ENCODE assay signal across 13 cellular contexts in genomic region chr6:149929422-149929821, GRCh38. TPM values are rescaled to one million over a fixed set of nuclear protein-coding genes. Genes with fewer than 3 reads are reported as not detected.
DNase-seq lines count a peak whose midpoint lies in the region; ATAC-seq and TF ChIP-seq lines count a peak whose summit lies in the region.
"Had no signal": no experiment of that assay in that cellular context is flagged by ENCODE, and none has a peak within 500 bp of the region (broad histone marks: within the 10 kb centered on the region; RNA-seq: fewer than 3 reads in every experiment).

No MANE protein-coding gene starts in this region.

- in situ Hi-C loops in KBM-7 (cut with MboI; ENCODE audit: low pct_unique_long_range_greater_than_20kb, low sequenced_read_pairs), result no loop called here

- no peak overlapping the region for H3K27ac Mint-ChIP-seq in chondrocyte (ENCODE audit: unreplicated experiment)
- H3K27ac Mint-ChIP-seq in progenitor cell of endocrine pancreas, result no peak overlapping the region
- H3K27ac Mint-ChIP-seq: activated naive CD8-positive, alpha-beta T cell treated with anti-CD3 and anti-CD28 coated beads, Interleukin-2, amount 10 ng/mL, durations not matched to agents 7 days and 5 days had no signal

- H3K4me1 Mint-ChIP-seq in chondrocyte (ENCODE audit: low read depth) (peaks cover 12% of the 10 kb centered on the region), progenitor cell of endocrine pancreas (ENCODE audit: low read depth) (peaks cover 1% of the 10 kb centered on the region)

- H3K27me3 Mint-ChIP-seq in chondrocyte (ENCODE audit: low read depth) (peaks cover 62% of the 10 kb centered on the region), progenitor cell of endocrine pancreas (peaks cover 86% of the 10 kb centered on the region)

- ATAC-seq in GM18502 (IDR thresholded peaks at IDR 0.05; ENCODE audit: poor library complexity, unreplicated experiment) (no peak), mucosa of descending colon (no peak)

- peak; percentile 71 for TF ChIP-seq CTCF in chondrocyte (IDR thresholded peaks at IDR 0.05)
- peak; percentile 62 for TF ChIP-seq CTCF in progenitor cell of endocrine pancreas (IDR thresholded peaks at IDR 0.05; ENCODE audit: unreplicated experiment)
- no peak for TF ChIP-seq CTCF in mucosa of descending colon (IDR thresholded peaks at IDR 0.05)

- H3K4me3 Mint-ChIP-seq in chondrocyte (ENCODE audit: unreplicated experiment) (no peak overlapping the region), progenitor cell of endocrine pancreas (ENCODE audit: low read depth) (no peak overlapping the region)
- H3K4me3 Mint-ChIP-seq: activated naive CD8-positive, alpha-beta T cell treated with anti-CD3 and anti-CD28 coated beads, Interleukin-2, amount 10 ng/mL, durations not matched to agents 7 days and 5 days had no signal

- peaks cover 8% of the 10 kb centered on the region for H3K4me1 ChIP-seq in mucosa of descending colon (ENCODE audit: low read depth)

- intact Hi-C loops in mucosa of descending colon (cut with DNase I, micrococcal nuclease), result loop anchor here (5.0 kb wide), 2 partner anchors 87 to 92 kb away; no protein-coding TSS in a partner anchor

- no peaks in the 10 kb centered on the region for H3K36me3 ChIP-seq in mucosa of descending colon (ENCODE audit: low read depth)

- H3K36me3 Mint-ChIP-seq in chondrocyte (ENCODE audit: low read depth) (peaks cover 2% of the 10 kb centered on the region), progenitor cell of endocrine pancreas (ENCODE audit: insufficient read depth) (no peaks in the 10 kb centered on the region)
- H3K36me3 Mint-ChIP-seq: activated naive CD8-positive, alpha-beta T cell treated with anti-CD3 and anti-CD28 coated beads, Interleukin-2, amount 10 ng/mL, durations not matched to agents 7 days and 5 days had no signal

- H3K9me3 ChIP-seq in mucosa of descending colon, result no peaks in the 10 kb centered on the region

- H3K4me3 ChIP-seq in mucosa of descending colon, result no peak overlapping the region

- peak; percentile 64 for DNase-seq in activated effector memory CD4-positive, alpha-beta T cell treated with anti-CD3 and anti-CD28 coated beads, Interleukin-2, amount 50 U/mL, for 16 hours
- no peak for DNase-seq in activated effector memory CD4-positive, alpha-beta T cell treated with Interleukin-2 at 50 U/mL for 16 hours
- DNase-seq in KBM-7 (peak; percentile 33), chondrocyte (ENCODE audit: low spot score) (no peak), progenitor cell of endocrine pancreas (ENCODE audit: low spot score, unreplicated experiment) (no peak), mucosa of descending colon (no peak)
- DNase-seq in activated CD4-positive, alpha-beta T cell treated with anti-CD3 and anti-CD28 coated beads, Interleukin-2, amount 50 U/mL, for 1 hour, result no peak
- DNase-seq: activated naive CD8-positive, alpha-beta T cell treated with anti-CD3 and anti-CD28 coated beads, Interleukin-2, amount 10 ng/mL, durations not matched to agents 7 days and 5 days; DMS79; NCI-H2081 treated with DMSO at 0.1 percent for 48 hours; stimulated activated CD4-positive, alpha-beta T cell treated with anti-CD3 and anti-CD28 coated beads, Interleukin-2, amount 100 ng/mL, for 48 hours had no signal

- H3K9me3 Mint-ChIP-seq in chondrocyte (ENCODE audit: low read depth), result no peaks in the 10 kb centered on the region
- H3K9me3 Mint-ChIP-seq in progenitor cell of endocrine pancreas (ENCODE audit: low read depth), result no peaks in the 10 kb centered on the region
- H3K9me3 Mint-ChIP-seq: activated naive CD8-positive, alpha-beta T cell treated with anti-CD3 and anti-CD28 coated beads, Interleukin-2, amount 10 ng/mL, durations not matched to agents 7 days and 5 days had no signal

RNA-seq across cellular contexts. Expression of gene RAET1G, which starts 6.5 kb away (rescaled TPM):
- total RNA-seq in chondrocyte (0.51 to 0.60 TPM (median 0.54 TPM) in 3 replicates), progenitor cell of endocrine pancreas (not detected in 2 replicates), mucosa of descending colon (under 1 TPM in 1 of 3 donors, not detected in 2; 0.41 TPM)
- total RNA-seq: activated naive CD8-positive, alpha-beta T cell treated with anti-CD3 and anti-CD28 coated beads, Interleukin-2, amount 10 ng/mL, durations not matched to agents 7 days and 5 days; T-helper 1 cell treated with Interleukin-12 subunit alpha and Interleukin-12 subunit beta and Interleukin-4 antibody, amounts not matched to agents 30 ng/mL and 1 ng/mL, for 36 hours had no signal

RNA-seq across cellular contexts. Expression of gene ULBP2, which starts 12.4 kb away (rescaled TPM):
- total RNA-seq in chondrocyte (7.7 to 15.1 TPM (median 13.9 TPM) in 3 replicates), progenitor cell of endocrine pancreas (not detected in 2 replicates), mucosa of descending colon (under 1 TPM in 1 of 3 donors, not detected in 2; 0.43 TPM)

RNA-seq across cellular contexts. Expression of gene RAET1E, which starts 31.5 kb away (rescaled TPM):
- total RNA-seq in chondrocyte (not detected in 3 replicates), progenitor cell of endocrine pancreas (not detected in 2 replicates), mucosa of descending colon (under 1 TPM in 2 of 3 donors, not detected in 1; 0.16 to 0.58 TPM)
- total RNA-seq: activated naive CD8-positive, alpha-beta T cell treated with anti-CD3 and anti-CD28 coated beads, Interleukin-2, amount 10 ng/mL, durations not matched to agents 7 days and 5 days; T-helper 1 cell treated with Interleukin-12 subunit alpha and Interleukin-12 subunit beta and Interleukin-4 antibody, amounts not matched to agents 30 ng/mL and 1 ng/mL, for 36 hours had no signal

RNA-seq across cellular contexts. Expression of gene ULBP1, which starts 34.3 kb away (rescaled TPM):
- 2.8 to 29.8 TPM (median 29.8 TPM) in 3 replicates for total RNA-seq in chondrocyte
- total RNA-seq in progenitor cell of endocrine pancreas, result 0.60 and 0.64 TPM in 2 replicates
- not detected for total RNA-seq in mucosa of descending colon

Comparison
In these comparisons a context has a peak if more than half of its experiments do, and no peak if none do; other contexts are left out.
1. DNase-seq: peak in activated effector memory CD4-positive, alpha-beta T cell treated with anti-CD3 and anti-CD28 coated beads, Interleukin-2, amount 50 U/mL, for 16 hours (single experiment) and KBM-7 (single experiment); none in activated effector memory CD4-positive, alpha-beta T cell treated with Interleukin-2 at 50 U/mL for 16 hours (single experiment), chondrocyte (single experiment), progenitor cell of endocrine pancreas (single experiment), mucosa of descending colon (0 of 3) and activated CD4-positive, alpha-beta T cell treated with anti-CD3 and anti-CD28 coated beads, Interleukin-2, amount 50 U/mL, for 1 hour (single experiment).